In the genomic region with DNA sequence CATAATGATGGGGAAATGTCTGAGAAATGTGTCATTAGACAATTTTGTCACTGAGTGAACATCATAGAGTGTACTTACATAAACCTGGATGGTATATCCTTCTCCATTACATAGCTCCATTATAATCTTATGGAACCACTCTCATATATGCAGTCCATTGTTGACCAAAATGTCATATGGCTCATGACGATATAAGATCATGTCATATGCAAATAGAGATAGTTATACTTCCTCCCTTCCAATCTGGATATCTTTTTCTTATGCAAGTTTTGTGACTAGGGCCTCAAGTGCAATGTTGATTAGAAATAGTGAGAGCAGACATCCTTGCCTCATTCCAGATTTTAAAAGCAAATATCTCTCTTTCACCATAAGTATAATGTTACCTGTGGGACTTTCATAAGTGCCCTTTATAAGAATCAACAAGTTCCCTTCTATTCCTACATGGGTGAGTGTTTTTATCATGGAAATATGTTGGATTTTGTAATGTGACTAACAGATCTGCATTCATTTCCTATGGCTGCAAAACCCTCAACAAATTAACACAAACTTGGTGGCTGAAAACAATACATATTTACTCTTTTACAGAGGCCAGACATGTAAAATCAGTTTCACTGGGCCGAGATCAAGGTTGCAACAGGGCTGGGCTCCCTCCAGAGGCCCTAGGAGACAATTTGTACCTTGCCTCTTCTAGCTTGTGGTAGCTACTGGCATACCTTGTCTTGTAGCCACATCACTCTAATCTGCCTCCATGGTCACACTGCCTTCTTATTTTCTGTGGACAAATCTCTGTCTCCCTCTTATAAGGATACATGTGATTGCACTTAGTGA, we compare ENCODE assay signal across 2 cellular contexts.
TF ChIP-seq lines count a peak whose summit lies in the region.

No MANE protein-coding gene starts in this region.

TF ChIP-seq in HepG2, 621 proteins besides CTCF, POLR2A, EP300 and RAD21:
- TF ChIP-seq SNAPC2 (CRISPR knock-in tag; IDR thresholded peaks at IDR 0.05) (peak; percentile 97; the same call in 1 of the 2 replicates), SMYD3 (CRISPR knock-in tag; IDR thresholded peaks at IDR 0.05) (no peak)
- TF ChIP-seq, protein P1, sequence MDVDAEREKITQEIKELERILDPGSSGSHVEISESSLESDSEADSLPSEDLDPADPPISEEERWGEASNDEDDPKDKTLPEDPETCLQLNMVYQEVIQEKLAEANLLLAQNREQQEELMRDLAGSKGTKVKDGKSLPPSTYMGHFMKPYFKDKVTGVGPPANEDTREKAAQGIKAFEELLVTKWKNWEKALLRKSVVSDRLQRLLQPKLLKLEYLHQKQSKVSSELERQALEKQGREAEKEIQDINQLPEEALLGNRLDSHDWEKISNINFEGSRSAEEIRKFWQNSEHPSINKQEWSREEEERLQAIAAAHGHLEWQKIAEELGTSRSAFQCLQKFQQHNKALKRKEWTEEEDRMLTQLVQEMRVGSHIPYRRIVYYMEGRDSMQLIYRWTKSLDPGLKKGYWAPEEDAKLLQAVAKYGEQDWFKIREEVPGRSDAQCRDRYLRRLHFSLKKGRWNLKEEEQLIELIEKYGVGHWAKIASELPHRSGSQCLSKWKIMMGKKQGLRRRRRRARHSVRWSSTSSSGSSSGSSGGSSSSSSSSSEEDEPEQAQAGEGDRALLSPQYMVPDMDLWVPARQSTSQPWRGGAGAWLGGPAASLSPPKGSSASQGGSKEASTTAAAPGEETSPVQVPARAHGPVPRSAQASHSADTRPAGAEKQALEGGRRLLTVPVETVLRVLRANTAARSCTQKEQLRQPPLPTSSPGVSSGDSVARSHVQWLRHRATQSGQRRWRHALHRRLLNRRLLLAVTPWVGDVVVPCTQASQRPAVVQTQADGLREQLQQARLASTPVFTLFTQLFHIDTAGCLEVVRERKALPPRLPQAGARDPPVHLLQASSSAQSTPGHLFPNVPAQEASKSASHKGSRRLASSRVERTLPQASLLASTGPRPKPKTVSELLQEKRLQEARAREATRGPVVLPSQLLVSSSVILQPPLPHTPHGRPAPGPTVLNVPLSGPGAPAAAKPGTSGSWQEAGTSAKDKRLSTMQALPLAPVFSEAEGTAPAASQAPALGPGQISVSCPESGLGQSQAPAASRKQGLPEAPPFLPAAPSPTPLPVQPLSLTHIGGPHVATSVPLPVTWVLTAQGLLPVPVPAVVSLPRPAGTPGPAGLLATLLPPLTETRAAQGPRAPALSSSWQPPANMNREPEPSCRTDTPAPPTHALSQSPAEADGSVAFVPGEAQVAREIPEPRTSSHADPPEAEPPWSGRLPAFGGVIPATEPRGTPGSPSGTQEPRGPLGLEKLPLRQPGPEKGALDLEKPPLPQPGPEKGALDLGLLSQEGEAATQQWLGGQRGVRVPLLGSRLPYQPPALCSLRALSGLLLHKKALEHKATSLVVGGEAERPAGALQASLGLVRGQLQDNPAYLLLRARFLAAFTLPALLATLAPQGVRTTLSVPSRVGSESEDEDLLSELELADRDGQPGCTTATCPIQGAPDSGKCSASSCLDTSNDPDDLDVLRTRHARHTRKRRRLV (CRISPR knock-in tag; IDR thresholded peaks at IDR 0.05): peak; percentile 98
- TF ChIP-seq, protein P2, sequence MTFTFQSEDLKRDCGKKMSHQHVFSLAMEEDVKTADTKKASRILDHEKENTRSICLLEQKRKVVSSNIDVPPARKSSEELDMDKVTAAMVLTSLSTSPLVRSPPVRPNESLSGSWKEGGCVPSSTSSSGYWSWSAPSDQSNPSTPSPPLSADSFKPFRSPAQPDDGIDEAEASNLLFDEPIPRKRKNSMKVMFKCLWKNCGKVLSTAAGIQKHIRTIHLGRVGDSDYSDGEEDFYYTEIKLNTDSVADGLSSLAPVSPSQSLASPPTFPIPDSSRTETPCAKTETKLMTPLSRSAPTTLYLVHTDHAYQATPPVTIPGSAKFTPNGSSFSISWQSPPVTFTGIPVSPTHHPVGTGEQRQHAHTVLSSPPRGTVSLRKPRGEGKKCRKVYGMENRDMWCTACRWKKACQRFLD (CRISPR knock-in tag; IDR thresholded peaks at IDR 0.05; ENCODE audit: borderline replicate concordance): no peak
TF ChIP-seq in HepG2: peak in this region for 2.

TF ChIP-seq in H1, 55 proteins besides CTCF, POLR2A, EP300 and RAD21:
- TF ChIP-seq POLR2AphosphoS5 (IDR thresholded peaks at IDR 0.05; ENCODE audit: low read depth, low read length): peak; percentile 49; the same call in 1 of the 2 replicates
- TF ChIP-seq TBP (IDR thresholded peaks at IDR 0.05; ENCODE audit: low read depth, low read length): peak; percentile 76
- TF ChIP-seq KDM4A (IDR thresholded peaks at IDR 0.05; ENCODE audit: low read depth, low read length, severe bottlenecking): no peak
- TF ChIP-seq TAF7 (optimal IDR thresholded peaks at IDR 0.05; ENCODE audit: borderline replicate concordance, low read depth, low read length): peak; percentile 98
- no peak for TF ChIP-seq SUZ12 (IDR thresholded peaks at IDR 0.05; ENCODE audit: low read length)
TF ChIP-seq in H1: peak in this region for 3.
